In genomic region chrX:20212486-20213089, GRCh38 we compare ENCODE assay signal across 12 cellular contexts. TPM values are rescaled to one million over a fixed set of nuclear protein-coding genes. Genes with fewer than 3 reads are reported as not detected.
DNase-seq lines count a peak whose midpoint lies in the region; ATAC-seq and TF ChIP-seq lines count a peak whose summit lies in the region.
"Had no signal": no experiment of that assay in that cellular context is flagged by ENCODE, and none has a peak within 500 bp of the region (broad histone marks: within the 10 kb centered on the region; RNA-seq: fewer than 3 reads in every experiment).

No MANE protein-coding gene starts in this region.

- peaks cover 18% of the 10 kb centered on the region for H3K36me3 Mint-ChIP-seq in T-helper 2 cell treated with Interferon-gamma antibody and Interleukin-4, amounts not matched to agents 5 μg/mL and 100 μg/mL, for 36 hours (ENCODE audit: low read depth)
- peaks cover 36% of the 10 kb centered on the region for H3K36me3 Mint-ChIP-seq in activated T-helper 2 cell treated with anti-CD3 and anti-CD28 coated beads, Interferon-gamma antibody, Interleukin-2, Interleukin-4, amounts not matched to agents 10 μg/mL and 5 μg/mL and 100 μg/mL, durations not matched to agents 14 hours and 24 hours and 36 hours (ENCODE audit: low read depth)
- H3K36me3 Mint-ChIP-seq: naive B cell had no signal

- intact Hi-C loops in activated T-helper 2 cell treated with anti-CD3 and anti-CD28 coated beads, Interferon-gamma antibody, Interleukin-2, Interleukin-4, amounts not matched to agents 10 μg/mL and 5 μg/mL and 100 μg/mL, durations not matched to agents 14 hours and 24 hours and 36 hours (cut with micrococcal nuclease) = no loop called here

- H3K9me3 Mint-ChIP-seq in T-helper 2 cell treated with Interferon-gamma antibody and Interleukin-4, amounts not matched to agents 5 μg/mL and 100 μg/mL, for 36 hours = no peaks in the 10 kb centered on the region
- no peaks in the 10 kb centered on the region for H3K9me3 Mint-ChIP-seq in activated T-helper 2 cell treated with anti-CD3 and anti-CD28 coated beads, Interferon-gamma antibody, Interleukin-2, Interleukin-4, amounts not matched to agents 10 μg/mL and 5 μg/mL and 100 μg/mL, durations not matched to agents 14 hours and 24 hours and 36 hours
- H3K9me3 Mint-ChIP-seq: naive B cell had no signal

- peaks cover 24% of the 10 kb centered on the region for H3K4me1 Mint-ChIP-seq in T-helper 2 cell treated with Interferon-gamma antibody and Interleukin-4, amounts not matched to agents 5 μg/mL and 100 μg/mL, for 36 hours (ENCODE audit: low read depth)
- peaks cover 30% of the 10 kb centered on the region for H3K4me1 Mint-ChIP-seq in activated T-helper 2 cell treated with anti-CD3 and anti-CD28 coated beads, Interferon-gamma antibody, Interleukin-2, Interleukin-4, amounts not matched to agents 10 μg/mL and 5 μg/mL and 100 μg/mL, durations not matched to agents 14 hours and 24 hours and 36 hours (ENCODE audit: low read depth)

- ATAC-seq in GM18508 (IDR thresholded peaks at IDR 0.05; ENCODE audit: insufficient read depth, unreplicated experiment) (peak; percentile 94), GM19463 (IDR thresholded peaks at IDR 0.05; ENCODE audit: unreplicated experiment) (peak; percentile 91), HG02943 (IDR thresholded peaks at IDR 0.05; ENCODE audit: low read depth, unreplicated experiment) (peak; percentile 90)

- POLR2A ChIA-PET in GM10248 (lab: Yijun Ruan, JAX) = no interaction called here

- no peak for DNase-seq in T-helper 2 cell treated with Interferon-gamma antibody and Interleukin-4, amounts not matched to agents 5 μg/mL and 100 μg/mL, for 36 hours (ENCODE audit: low spot score)
- no peak for DNase-seq in NCI-H2196 treated with DMSO at 0.1 percent for 48 hours (lab: John Stamatoyannopoulos, UW; ENCODE audit: unreplicated experiment)
- no peak for DNase-seq in glomerular visceral epithelial cell (ENCODE audit: extremely low spot score)
- DNase-seq in GM10248 (ENCODE audit: extremely low spot score) = no peak
- DNase-seq in activated T-helper 2 cell treated with anti-CD3 and anti-CD28 coated beads, Interferon-gamma antibody, Interleukin-2, Interleukin-4, amounts not matched to agents 10 μg/mL and 5 μg/mL and 100 μg/mL, durations not matched to agents 14 hours and 24 hours and 36 hours (ENCODE audit: low spot score) = no peak
- DNase-seq: IMR-90, naive B cell, SHP77, small intestine had no signal

- CTCF ChIA-PET in GM10248 (lab: Yijun Ruan, JAX) = interaction anchor here (1.5 kb wide), 1 partner anchor 10 kb away, joined by 5 read pairs; no protein-coding TSS in a partner anchor

- TF ChIP-seq CTCF in GM10248 (IDR thresholded peaks at IDR 0.05; ENCODE audit: control extremely low read depth, extremely low read depth, low read depth, missing control alignments) = no peak

- peak overlapping the region; percentile 41 for H3K27ac Mint-ChIP-seq in T-helper 2 cell treated with Interferon-gamma antibody and Interleukin-4, amounts not matched to agents 5 μg/mL and 100 μg/mL, for 36 hours
- no peak overlapping the region for H3K27ac Mint-ChIP-seq in activated T-helper 2 cell treated with anti-CD3 and anti-CD28 coated beads, Interferon-gamma antibody, Interleukin-2, Interleukin-4, amounts not matched to agents 10 μg/mL and 5 μg/mL and 100 μg/mL, durations not matched to agents 14 hours and 24 hours and 36 hours

- no peak overlapping the region for H3K4me3 Mint-ChIP-seq in T-helper 2 cell treated with Interferon-gamma antibody and Interleukin-4, amounts not matched to agents 5 μg/mL and 100 μg/mL, for 36 hours
- no peak overlapping the region for H3K4me3 Mint-ChIP-seq in activated T-helper 2 cell treated with anti-CD3 and anti-CD28 coated beads, Interferon-gamma antibody, Interleukin-2, Interleukin-4, amounts not matched to agents 10 μg/mL and 5 μg/mL and 100 μg/mL, durations not matched to agents 14 hours and 24 hours and 36 hours (ENCODE audit: low read depth)
- H3K4me3 Mint-ChIP-seq: naive B cell had no signal

- no peaks in the 10 kb centered on the region for H3K27me3 Mint-ChIP-seq in T-helper 2 cell treated with Interferon-gamma antibody and Interleukin-4, amounts not matched to agents 5 μg/mL and 100 μg/mL, for 36 hours (ENCODE audit: low read depth)
- H3K27me3 Mint-ChIP-seq in activated T-helper 2 cell treated with anti-CD3 and anti-CD28 coated beads, Interferon-gamma antibody, Interleukin-2, Interleukin-4, amounts not matched to agents 10 μg/mL and 5 μg/mL and 100 μg/mL, durations not matched to agents 14 hours and 24 hours and 36 hours (ENCODE audit: low read depth) = no peaks in the 10 kb centered on the region
- H3K27me3 Mint-ChIP-seq: naive B cell had no signal

RNA-seq across cellular contexts. Expression of gene RPS6KA3, which starts 54.1 kb away (rescaled TPM):
- 53.1 and 55.3 TPM in 2 replicates for total RNA-seq in activated T-helper 2 cell treated with anti-CD3 and anti-CD28 coated beads, Interferon-gamma antibody, Interleukin-2, Interleukin-4, amounts not matched to agents 10 μg/mL and 5 μg/mL and 100 μg/mL, durations not matched to agents 14 hours and 24 hours and 36 hours
